Comparison of ENCODE assay signal across 11 cellular contexts in genomic region chr2:182870227-182870626, GRCh38. TPM values are rescaled to one million over a fixed set of nuclear protein-coding genes. Genes with fewer than 3 reads are reported as not detected.
A peak's percentile ranks its signal among the peaks of the same experiment; 100 is the strongest.
DNase-seq lines count a peak whose midpoint lies in the region; ATAC-seq and TF ChIP-seq lines count a peak whose summit lies in the region.
"Had no signal": no experiment of that assay in that cellular context is flagged by ENCODE, and none has a peak within 500 bp of the region (broad histone marks: within the 10 kb centered on the region; RNA-seq: fewer than 3 reads in every experiment).

No MANE protein-coding gene starts in this region.

- POLR2A ChIA-PET in activated CD4-positive, alpha-beta T cell treated with anti-CD3 and anti-CD28 coated beads for 36 hours (lab: Charles Lee): no interaction called here

- in situ Hi-C loops in astrocyte of the spinal cord (cut with HindIII; ENCODE audit: low sequenced_read_pairs): no loop called here

- H3K27me3 Mint-ChIP-seq in activated CD4-positive, alpha-beta T cell treated with anti-CD3 and anti-CD28 coated beads for 36 hours: peaks cover 46% of the 10 kb centered on the region
- peaks cover 44% of the 10 kb centered on the region for H3K27me3 Mint-ChIP-seq in activated CD4-positive, alpha-beta T cell treated with anti-CD3 and anti-CD28 coated beads, Interleukin-2, amount 10 ng/mL, durations not matched to agents 24 days and 14 days
- H3K27me3 Mint-ChIP-seq in activated naive CD4-positive, alpha-beta T cell treated with anti-CD3 and anti-CD28 coated beads, Interleukin-2, amount 10 ng/mL, durations not matched to agents 7 days and 5 days: peaks cover 48% of the 10 kb centered on the region

- H3K4me3 Mint-ChIP-seq in activated CD4-positive, alpha-beta T cell treated with anti-CD3 and anti-CD28 coated beads for 36 hours: no peak overlapping the region
- no peak overlapping the region for H3K4me3 Mint-ChIP-seq in activated CD4-positive, alpha-beta T cell treated with anti-CD3 and anti-CD28 coated beads, Interleukin-2, amount 10 ng/mL, durations not matched to agents 24 days and 14 days
- H3K4me3 Mint-ChIP-seq in activated naive CD4-positive, alpha-beta T cell treated with anti-CD3 and anti-CD28 coated beads, Interleukin-2, amount 10 ng/mL, durations not matched to agents 7 days and 5 days: no peak overlapping the region
- H3K4me3 Mint-ChIP-seq: memory B cell had no signal

- peak; percentile 33 for ATAC-seq in activated CD4-positive, alpha-beta T cell treated with anti-CD3 and anti-CD28 coated beads for 36 hours
- ATAC-seq in GM19395 (IDR thresholded peaks at IDR 0.05; ENCODE audit: unreplicated experiment): no peak

- H3K4me3 ChIP-seq in astrocyte of the spinal cord (ENCODE audit: low read depth, low read length) (no peak overlapping the region), retinal pigment epithelial cell (ENCODE audit: low read length) (no peak overlapping the region)

- CTCF ChIA-PET in activated CD4-positive, alpha-beta T cell treated with anti-CD3 and anti-CD28 coated beads for 36 hours (lab: Charles Lee): interaction anchor here (0.6 kb wide), 2 partner anchors 54 to 153 kb away, joined by 3 to 4 read pairs; no protein-coding TSS in a partner anchor
- CTCF ChIA-PET in activated naive CD4-positive, alpha-beta T cell treated with anti-CD3 and anti-CD28 coated beads, Interleukin-2, amount 10 ng/mL, durations not matched to agents 7 days and 5 days (lab: Charles Lee): interaction anchor here (0.9 kb wide), 1 partner anchor 218 kb away, joined by 3 read pairs; no protein-coding TSS in a partner anchor

- H3K27ac Mint-ChIP-seq in activated CD4-positive, alpha-beta T cell treated with anti-CD3 and anti-CD28 coated beads for 36 hours: no peak overlapping the region
- no peak overlapping the region for H3K27ac Mint-ChIP-seq in activated CD4-positive, alpha-beta T cell treated with anti-CD3 and anti-CD28 coated beads, Interleukin-2, amount 10 ng/mL, durations not matched to agents 24 days and 14 days
- no peak overlapping the region for H3K27ac Mint-ChIP-seq in activated naive CD4-positive, alpha-beta T cell treated with anti-CD3 and anti-CD28 coated beads, Interleukin-2, amount 10 ng/mL, durations not matched to agents 7 days and 5 days
- H3K27ac Mint-ChIP-seq: memory B cell had no signal

- H3K9me3 Mint-ChIP-seq in activated CD4-positive, alpha-beta T cell treated with anti-CD3 and anti-CD28 coated beads for 36 hours (ENCODE audit: low read depth): peaks cover 5% of the 10 kb centered on the region
- no peaks in the 10 kb centered on the region for H3K9me3 Mint-ChIP-seq in activated CD4-positive, alpha-beta T cell treated with anti-CD3 and anti-CD28 coated beads, Interleukin-2, amount 10 ng/mL, durations not matched to agents 24 days and 14 days
- H3K9me3 Mint-ChIP-seq in activated naive CD4-positive, alpha-beta T cell treated with anti-CD3 and anti-CD28 coated beads, Interleukin-2, amount 10 ng/mL, durations not matched to agents 7 days and 5 days: peaks cover 3% of the 10 kb centered on the region

- peak; percentile 36; the same call in 1 of the 2 replicates for TF ChIP-seq CTCF in LNCAP (IDR thresholded peaks at IDR 0.05)
- peak; percentile 33 for TF ChIP-seq CTCF in astrocyte of the spinal cord (IDR thresholded peaks at IDR 0.05; ENCODE audit: low read depth, low read length)
- peak; percentile 52 for TF ChIP-seq CTCF in retinal pigment epithelial cell (conservative IDR thresholded peaks at IDR 0.05; ENCODE audit: low read depth, low read length)

- H3K36me3 Mint-ChIP-seq in activated CD4-positive, alpha-beta T cell treated with anti-CD3 and anti-CD28 coated beads for 36 hours (ENCODE audit: low read depth): no peaks in the 10 kb centered on the region
- no peaks in the 10 kb centered on the region for H3K36me3 Mint-ChIP-seq in activated CD4-positive, alpha-beta T cell treated with anti-CD3 and anti-CD28 coated beads, Interleukin-2, amount 10 ng/mL, durations not matched to agents 24 days and 14 days (ENCODE audit: low read depth)
- H3K36me3 Mint-ChIP-seq in activated naive CD4-positive, alpha-beta T cell treated with anti-CD3 and anti-CD28 coated beads, Interleukin-2, amount 10 ng/mL, durations not matched to agents 7 days and 5 days: no peaks in the 10 kb centered on the region
- H3K36me3 Mint-ChIP-seq: memory B cell had no signal

- H3K4me1 Mint-ChIP-seq in activated CD4-positive, alpha-beta T cell treated with anti-CD3 and anti-CD28 coated beads for 36 hours: peaks cover 15% of the 10 kb centered on the region
- H3K4me1 Mint-ChIP-seq in activated CD4-positive, alpha-beta T cell treated with anti-CD3 and anti-CD28 coated beads, Interleukin-2, amount 10 ng/mL, durations not matched to agents 24 days and 14 days: peaks cover 13% of the 10 kb centered on the region
- H3K4me1 Mint-ChIP-seq in activated naive CD4-positive, alpha-beta T cell treated with anti-CD3 and anti-CD28 coated beads, Interleukin-2, amount 10 ng/mL, durations not matched to agents 7 days and 5 days: peaks cover 18% of the 10 kb centered on the region

- peak; percentile 45 for DNase-seq in activated CD4-positive, alpha-beta T cell treated with anti-CD3 and anti-CD28 coated beads for 36 hours
- DNase-seq in activated CD4-positive, alpha-beta T cell treated with anti-CD3 and anti-CD28 coated beads, Interleukin-2, amount 10 ng/mL, durations not matched to agents 24 days and 14 days: no peak
- no peak for DNase-seq in astrocyte of the spinal cord (ENCODE audit: low read depth, low spot score)
- no peak for DNase-seq in retinal pigment epithelial cell (ENCODE audit: low read depth)
- DNase-seq in stimulated activated CD4-positive, alpha-beta T cell treated with anti-CD3 and anti-CD28 coated beads, Interleukin-12 subunit alpha, Interleukin-12 subunit beta, amount 100 ng/mL, for 4 hours: no peak
- no peak for DNase-seq in activated naive CD4-positive, alpha-beta T cell treated with anti-CD3 and anti-CD28 coated beads, Interleukin-2, amount 10 ng/mL, durations not matched to agents 7 days and 5 days
- DNase-seq: activated CD4-positive, CD25-positive, alpha-beta regulatory T cell; IMR-90 had no signal

- intact Hi-C loops in activated CD4-positive, alpha-beta T cell treated with anti-CD3 and anti-CD28 coated beads for 36 hours (cut with DNase I, micrococcal nuclease): no loop called here
- intact Hi-C loops in activated CD4-positive, alpha-beta T cell treated with anti-CD3 and anti-CD28 coated beads, Interleukin-2, amount 10 ng/mL, durations not matched to agents 24 days and 14 days (cut with micrococcal nuclease): no loop called here

RNA-seq across cellular contexts. Expression of gene FRZB, which starts 3.8 kb away (rescaled TPM):
- total RNA-seq in activated CD4-positive, alpha-beta T cell treated with anti-CD3 and anti-CD28 coated beads for 36 hours: not detected
- total RNA-seq in activated CD4-positive, alpha-beta T cell treated with anti-CD3 and anti-CD28 coated beads, Interleukin-2, amount 10 ng/mL, durations not matched to agents 24 days and 14 days: not detected in 2 replicates
